In the genomic region with DNA sequence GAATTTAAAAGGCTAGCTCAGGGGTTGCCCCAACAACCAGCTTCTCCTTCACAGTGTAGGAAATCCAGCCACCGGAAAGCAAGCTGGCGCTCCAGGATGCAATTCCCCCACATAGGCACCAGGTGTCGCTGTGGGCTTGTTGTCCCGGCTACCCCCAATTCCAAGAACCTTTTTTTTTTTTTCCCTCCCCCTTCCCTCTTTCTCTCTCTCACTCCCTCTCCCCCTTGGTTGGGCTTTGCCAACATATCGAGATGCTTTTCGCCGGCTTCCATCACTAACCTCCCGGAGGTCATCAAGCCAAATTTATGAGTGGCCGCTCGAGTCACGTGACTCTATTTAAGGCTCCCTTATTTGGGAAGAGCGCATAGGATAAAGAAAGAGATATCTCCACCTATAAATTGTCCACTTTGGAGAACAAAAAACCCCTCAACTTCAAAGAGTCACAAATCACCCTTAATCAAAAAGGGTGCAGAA, we compare ENCODE assay signal across 8 cellular contexts. TPM values are rescaled to one million over a fixed set of nuclear protein-coding genes. Genes with fewer than 3 reads are reported as not detected.
DNase-seq lines count a peak whose midpoint lies in the region; ATAC-seq and TF ChIP-seq lines count a peak whose summit lies in the region.

A gene (plus strand): TSS at position 424 of the 474 bp plus-strand sequence. CDS start 73 bp downstream, outside the sequence.

- H3K27ac Mint-ChIP-seq in activated CD4-positive, alpha-beta T cell treated with anti-CD3 and anti-CD28 coated beads, Interleukin-2, amount 10 ng/mL, durations not matched to agents 24 days and 14 days = peak within 1 kb of the TSS; percentile 59

- peak within 1 kb of the TSS; percentile 49 for H3K4me3 ChIP-seq in AG04449 (ENCODE audit: low read depth, low read length)
- H3K4me3 ChIP-seq in effector memory CD4-positive, alpha-beta T cell (ENCODE audit: insufficient read depth, low read depth, low read length, poor library complexity, severe bottlenecking) = no peak within 1 kb of the TSS
- H3K4me3 ChIP-seq in mucosa of descending colon = no peak within 1 kb of the TSS

- peak; percentile 86 for TF ChIP-seq CTCF in AG04449 (IDR thresholded peaks at IDR 0.05; ENCODE audit: insufficient read depth, low read length, missing control alignments)
- TF ChIP-seq CTCF in mucosa of descending colon (IDR thresholded peaks at IDR 0.05) = peak; percentile 74

- CTCF ChIA-PET in AG04449 (lab: Yijun Ruan, JAX) = interaction anchor here (0.6 to 23.4 kb wide), 35 partner anchors 8 to 294 kb away, joined by 3 to 908 read pairs (median 4); a partner anchor contains a TSS

- H3K9me3 ChIP-seq in effector memory CD4-positive, alpha-beta T cell (ENCODE audit: control insufficient read depth, low read length) = peaks cover 12% of the 10 kb centered on the region
- H3K9me3 ChIP-seq in mucosa of descending colon = no peaks in the 10 kb centered on the region

- H3K9me3 Mint-ChIP-seq in activated CD4-positive, alpha-beta T cell treated with anti-CD3 and anti-CD28 coated beads, Interleukin-2, amount 10 ng/mL, durations not matched to agents 24 days and 14 days = no peaks in the 10 kb centered on the region

- intact Hi-C loops in activated CD4-positive, alpha-beta T cell treated with anti-CD3 and anti-CD28 coated beads, Interleukin-2, amount 10 ng/mL, durations not matched to agents 24 days and 14 days (cut with micrococcal nuclease) = loop anchor here (1.0 to 5.0 kb wide), 5 partner anchors 14 to 159 kb away; no protein-coding TSS in a partner anchor
- intact Hi-C loops in mucosa of descending colon (cut with DNase I, micrococcal nuclease) = no loop called here

- H3K4me1 Mint-ChIP-seq in activated CD4-positive, alpha-beta T cell treated with anti-CD3 and anti-CD28 coated beads, Interleukin-2, amount 10 ng/mL, durations not matched to agents 24 days and 14 days = peaks cover 19% of the 10 kb centered on the region

- H3K36me3 ChIP-seq in effector memory CD4-positive, alpha-beta T cell (ENCODE audit: control insufficient read depth, insufficient read depth, low read length) = no peaks in the 10 kb centered on the region
- H3K36me3 ChIP-seq in mucosa of descending colon (ENCODE audit: low read depth) = no peaks in the 10 kb centered on the region

- DNase-seq in AG04449 (ENCODE audit: low read depth, low spot score) = no peak
- peak; percentile 66 for DNase-seq in GM19238 (ENCODE audit: insufficient read length, low spot score)
- DNase-seq in NCI-H446 (lab: John Stamatoyannopoulos, UW) = peak; percentile 90 to 94
- DNase-seq in activated CD4-positive, alpha-beta T cell treated with anti-CD3 and anti-CD28 coated beads, Interleukin-2, amount 10 ng/mL, durations not matched to agents 24 days and 14 days = peak; percentile 90
- DNase-seq in effector memory CD4-positive, alpha-beta T cell = peak; percentile 23 to 26 (median 24)
- peak; percentile 60 to 73 (median 64) for DNase-seq in mucosa of descending colon
- peak; percentile 37 for DNase-seq in stimulated activated CD8-positive, alpha-beta memory T cell treated with anti-CD3 and anti-CD28 coated beads, Interleukin-7, amount 100 ng/mL, for 4 hours (ENCODE audit: low read depth in 2 of 2)

- peaks cover 20% of the 10 kb centered on the region for H3K4me1 ChIP-seq in effector memory CD4-positive, alpha-beta T cell (ENCODE audit: control insufficient read depth, insufficient read depth, low read length, poor library complexity, severe bottlenecking)
- H3K4me1 ChIP-seq in mucosa of descending colon (ENCODE audit: low read depth) = peaks cover 8% of the 10 kb centered on the region

- POLR2A ChIA-PET in AG04449 (lab: Yijun Ruan, JAX) = interaction anchor here (0.6 to 5.0 kb wide), 10 partner anchors 10 to 175 kb away, joined by 3 to 34 read pairs (median 4); a partner anchor contains a TSS

- peak within 1 kb of the TSS; percentile 69 for H3K4me3 Mint-ChIP-seq in activated CD4-positive, alpha-beta T cell treated with anti-CD3 and anti-CD28 coated beads, Interleukin-2, amount 10 ng/mL, durations not matched to agents 24 days and 14 days

- H3K27me3 ChIP-seq in effector memory CD4-positive, alpha-beta T cell (replicated peaks; ENCODE audit: control insufficient read depth, insufficient read depth, low read length, poor library complexity, severe bottlenecking) = peaks cover 81% of the 10 kb centered on the region

- H3K27me3 Mint-ChIP-seq in activated CD4-positive, alpha-beta T cell treated with anti-CD3 and anti-CD28 coated beads, Interleukin-2, amount 10 ng/mL, durations not matched to agents 24 days and 14 days = peaks cover 83% of the 10 kb centered on the region

- H3K36me3 Mint-ChIP-seq in activated CD4-positive, alpha-beta T cell treated with anti-CD3 and anti-CD28 coated beads, Interleukin-2, amount 10 ng/mL, durations not matched to agents 24 days and 14 days (ENCODE audit: low read depth) = no peaks in the 10 kb centered on the region

- peak; percentile 71 for ATAC-seq in mucosa of descending colon
- ATAC-seq in GM21786 (IDR thresholded peaks at IDR 0.05; ENCODE audit: unreplicated experiment) = no peak

- no peak within 1 kb of the TSS for H3K27ac ChIP-seq in effector memory CD4-positive, alpha-beta T cell (ENCODE audit: insufficient read depth, low read length, poor library complexity, severe bottlenecking)

RNA-seq across cellular contexts. Expression of the gene that starts here (rescaled TPM):
- total RNA-seq in activated CD4-positive, alpha-beta T cell treated with anti-CD3 and anti-CD28 coated beads, Interleukin-2, amount 10 ng/mL, durations not matched to agents 24 days and 14 days = not detected in 2 replicates
- not detected for total RNA-seq in mucosa of descending colon

Comparison
In these comparisons a context has a peak if more than half of its experiments do, and no peak if none do; other contexts are left out.
1. Peak in DNase-seq in activated CD4-positive, alpha-beta T cell treated with anti-CD3 and anti-CD28 coated beads, Interleukin-2, amount 10 ng/mL, durations not matched to agents 24 days and 14 days; RNA of the gene not detected or under 1 TPM.
2. Peak in DNase-seq and ATAC-seq in mucosa of descending colon; RNA of the gene not detected or under 1 TPM.